ENCODE assay signal across 9 cellular contexts in genomic region chr2:230847883-230848388, GRCh38. TPM values are rescaled to one million over a fixed set of nuclear protein-coding genes. Genes with fewer than 3 reads are reported as not detected.
A peak's percentile ranks its signal among the peaks of the same experiment; 100 is the strongest.
DNase-seq lines count a peak whose midpoint lies in the region; ATAC-seq and TF ChIP-seq lines count a peak whose summit lies in the region.
"Had no signal": no experiment of that assay in that cellular context is flagged by ENCODE, and none has a peak within 500 bp of the region (broad histone marks: within the 10 kb centered on the region; RNA-seq: fewer than 3 reads in every experiment).

No MANE protein-coding gene starts in this region.

- H3K27me3 Mint-ChIP-seq in central memory CD8-positive, alpha-beta T cell = peaks cover 56% of the 10 kb centered on the region

- TF ChIP-seq CTCF in left lung (IDR thresholded peaks at IDR 0.05) = peak; percentile 90

- H3K4me1 ChIP-seq in left lung = peaks cover 0 to 4% of the 10 kb centered on the region in 2 donors
- H3K4me1 ChIP-seq: BLaER1 had no signal

- no peak overlapping the region for H3K27ac Mint-ChIP-seq in central memory CD8-positive, alpha-beta T cell (ENCODE audit: low read depth)

- H3K27me3 ChIP-seq in left lung = peaks cover 0 to 36% of the 10 kb centered on the region in 2 donors
- H3K27me3 ChIP-seq: BLaER1 had no signal

- H3K36me3 ChIP-seq in left lung = no peaks in the 10 kb centered on the region
- H3K36me3 ChIP-seq: BLaER1 had no signal

- H3K9me3 ChIP-seq in left lung = no peaks in the 10 kb centered on the region

- peaks cover 4% of the 10 kb centered on the region for H3K36me3 Mint-ChIP-seq in central memory CD8-positive, alpha-beta T cell (ENCODE audit: insufficient read depth)

- H3K27ac ChIP-seq in left lung = no peak overlapping the region
- H3K27ac ChIP-seq: BLaER1 had no signal

- ATAC-seq in HG02571 (IDR thresholded peaks at IDR 0.05; ENCODE audit: unreplicated experiment) = peak; percentile 90
- ATAC-seq in central memory CD8-positive, alpha-beta T cell (replicated peaks; ENCODE audit: extremely low read depth, poor library complexity, severe bottlenecking) = peak; percentile 86
- ATAC-seq in left lung = peak; percentile 99

- DNase-seq in DMS79 treated with DMSO at 0.1 percent for 48 hours (lab: John Stamatoyannopoulos, UW) (peak; percentile 22), DMS79 (lab: John Stamatoyannopoulos, UW) (no peak), NCI-H2107 treated with DMSO at 0.1 percent for 48 hours (lab: John Stamatoyannopoulos, UW; ENCODE audit: unreplicated experiment) (peak; percentile 23), left lung (peak; percentile 89 to 96)
- DNase-seq in activated CD4-positive, alpha-beta T cell treated with anti-CD3 and anti-CD28 coated beads for 1 hour = peak; percentile 79
- peak; percentile 75 to 88 for DNase-seq in central memory CD8-positive, alpha-beta T cell (ENCODE audit: low spot score in 2 of 2)
- peak; percentile 96 for DNase-seq in stimulated activated CD4-positive, alpha-beta T cell treated with anti-CD3 and anti-CD28 coated beads, Interleukin-4, amount 100 ng/mL, for 1 hour

- no peak overlapping the region for H3K4me3 ChIP-seq in left lung
- H3K4me3 ChIP-seq: BLaER1 had no signal

- intact Hi-C loops in left lung (cut with DNase I) = no loop called here

- H3K9me3 Mint-ChIP-seq in central memory CD8-positive, alpha-beta T cell = no peaks in the 10 kb centered on the region

- no peak overlapping the region for H3K4me3 Mint-ChIP-seq in central memory CD8-positive, alpha-beta T cell

- peaks cover 11% of the 10 kb centered on the region for H3K4me1 Mint-ChIP-seq in central memory CD8-positive, alpha-beta T cell

RNA-seq across cellular contexts. Expression of gene ITM2C, which starts 16.8 kb away (rescaled TPM):
- total RNA-seq in left lung = 10 to 100 TPM; 32.0 to 60.7 TPM
